1 cellular context compared by ENCODE assay signal in the genomic region with DNA sequence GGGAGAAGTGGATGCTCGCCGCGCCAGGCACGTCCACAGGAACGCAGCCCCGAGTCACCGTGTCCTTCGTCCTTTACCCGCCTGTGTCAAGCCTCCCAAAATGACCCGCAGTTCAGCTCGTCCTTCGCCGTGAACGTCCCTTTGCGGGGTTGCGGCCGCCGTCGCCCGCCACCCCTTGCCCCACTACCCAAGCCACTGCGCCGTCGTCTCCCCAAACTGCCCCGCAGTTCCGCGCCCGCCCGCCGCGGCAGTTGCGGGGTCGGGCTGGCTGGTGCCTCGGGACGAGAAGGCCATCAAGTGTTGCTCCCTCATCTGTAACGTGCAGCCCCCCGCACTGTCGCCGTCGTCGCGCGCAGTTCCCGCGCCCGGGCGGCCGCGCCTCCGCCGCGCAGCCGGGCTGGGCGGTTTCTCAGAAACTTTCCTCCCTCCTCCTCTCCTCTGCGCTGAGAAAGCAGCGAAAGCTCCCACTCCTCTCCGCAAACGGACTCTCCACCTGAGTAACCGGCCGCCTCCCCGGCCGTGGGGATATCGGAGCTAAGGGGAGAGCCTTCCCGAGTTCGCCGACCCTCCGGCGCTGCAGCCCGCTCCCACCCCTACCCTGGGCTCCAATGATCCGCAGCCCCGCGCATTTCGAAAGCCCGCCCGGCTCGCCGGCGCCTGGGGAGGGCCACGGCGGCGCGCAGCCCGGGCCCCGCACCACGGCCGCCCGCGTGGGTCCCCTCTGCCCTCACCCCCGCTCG.
TF ChIP-seq lines count a peak whose summit lies in the region.

No MANE protein-coding gene starts in this region.

TF ChIP-seq in HEK293, 187 proteins besides CTCF, POLR2A, EP300 and RAD21 (continued from another document and continues in another):
- TF ChIP-seq, protein P1, sequence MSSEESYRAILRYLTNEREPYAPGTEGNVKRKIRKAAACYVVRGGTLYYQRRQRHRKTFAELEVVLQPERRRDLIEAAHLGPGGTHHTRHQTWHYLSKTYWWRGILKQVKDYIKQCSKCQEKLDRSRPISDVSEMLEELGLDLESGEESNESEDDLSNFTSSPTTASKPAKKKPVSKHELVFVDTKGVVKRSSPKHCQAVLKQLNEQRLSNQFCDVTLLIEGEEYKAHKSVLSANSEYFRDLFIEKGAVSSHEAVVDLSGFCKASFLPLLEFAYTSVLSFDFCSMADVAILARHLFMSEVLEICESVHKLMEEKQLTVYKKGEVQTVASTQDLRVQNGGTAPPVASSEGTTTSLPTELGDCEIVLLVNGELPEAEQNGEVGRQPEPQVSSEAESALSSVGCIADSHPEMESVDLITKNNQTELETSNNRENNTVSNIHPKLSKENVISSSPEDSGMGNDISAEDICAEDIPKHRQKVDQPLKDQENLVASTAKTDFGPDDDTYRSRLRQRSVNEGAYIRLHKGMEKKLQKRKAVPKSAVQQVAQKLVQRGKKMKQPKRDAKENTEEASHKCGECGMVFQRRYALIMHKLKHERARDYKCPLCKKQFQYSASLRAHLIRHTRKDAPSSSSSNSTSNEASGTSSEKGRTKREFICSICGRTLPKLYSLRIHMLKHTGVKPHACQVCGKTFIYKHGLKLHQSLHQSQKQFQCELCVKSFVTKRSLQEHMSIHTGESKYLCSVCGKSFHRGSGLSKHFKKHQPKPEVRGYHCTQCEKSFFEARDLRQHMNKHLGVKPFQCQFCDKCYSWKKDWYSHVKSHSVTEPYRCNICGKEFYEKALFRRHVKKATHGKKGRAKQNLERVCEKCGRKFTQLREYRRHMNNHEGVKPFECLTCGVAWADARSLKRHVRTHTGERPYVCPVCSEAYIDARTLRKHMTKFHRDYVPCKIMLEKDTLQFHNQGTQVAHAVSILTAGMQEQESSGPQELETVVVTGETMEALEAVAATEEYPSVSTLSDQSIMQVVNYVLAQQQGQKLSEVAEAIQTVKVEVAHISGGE (tag by site-specific recombination; conservative IDR thresholded peaks at IDR 0.05; ENCODE audit: low read depth) = peak; percentile 23; the same call in 1 of the 2 replicates
- TF ChIP-seq ZEB2 (tag by site-specific recombination; IDR thresholded peaks at IDR 0.05) = peak; percentile 78
- 0 out of 2 replicates have a peak, but pooled peaks have one; percentile 28 for TF ChIP-seq KLF9 (tag by site-specific recombination; IDR thresholded peaks at IDR 0.05; ENCODE audit: low read depth)
- peak; percentile 60; the same call in 1 of the 2 replicates for TF ChIP-seq KLF16 (tag by site-specific recombination; IDR thresholded peaks at IDR 0.05)
- TF ChIP-seq ZBTB17 (tag by site-specific recombination; IDR thresholded peaks at IDR 0.05) = peak; percentile 72
- TF ChIP-seq ZXDB (tag by site-specific recombination; IDR thresholded peaks at IDR 0.05) = 0 out of 2 replicates have a peak, but pooled peaks have one; percentile 40
- TF ChIP-seq, protein P2, sequence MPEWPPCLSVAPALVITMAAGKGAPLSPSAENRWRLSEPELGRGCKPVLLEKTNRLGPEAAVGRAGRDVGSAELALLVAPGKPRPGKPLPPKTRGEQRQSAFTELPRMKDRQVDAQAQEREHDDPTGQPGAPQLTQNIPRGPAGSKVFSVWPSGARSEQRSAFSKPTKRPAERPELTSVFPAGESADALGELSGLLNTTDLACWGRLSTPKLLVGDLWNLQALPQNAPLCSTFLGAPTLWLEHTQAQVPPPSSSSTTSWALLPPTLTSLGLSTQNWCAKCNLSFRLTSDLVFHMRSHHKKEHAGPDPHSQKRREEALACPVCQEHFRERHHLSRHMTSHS (tag by site-specific recombination; IDR thresholded peaks at IDR 0.05) = no peak
- TF ChIP-seq ZNF335 (tag by site-specific recombination; conservative IDR thresholded peaks at IDR 0.05) = peak; percentile 15
- TF ChIP-seq, protein P3, sequence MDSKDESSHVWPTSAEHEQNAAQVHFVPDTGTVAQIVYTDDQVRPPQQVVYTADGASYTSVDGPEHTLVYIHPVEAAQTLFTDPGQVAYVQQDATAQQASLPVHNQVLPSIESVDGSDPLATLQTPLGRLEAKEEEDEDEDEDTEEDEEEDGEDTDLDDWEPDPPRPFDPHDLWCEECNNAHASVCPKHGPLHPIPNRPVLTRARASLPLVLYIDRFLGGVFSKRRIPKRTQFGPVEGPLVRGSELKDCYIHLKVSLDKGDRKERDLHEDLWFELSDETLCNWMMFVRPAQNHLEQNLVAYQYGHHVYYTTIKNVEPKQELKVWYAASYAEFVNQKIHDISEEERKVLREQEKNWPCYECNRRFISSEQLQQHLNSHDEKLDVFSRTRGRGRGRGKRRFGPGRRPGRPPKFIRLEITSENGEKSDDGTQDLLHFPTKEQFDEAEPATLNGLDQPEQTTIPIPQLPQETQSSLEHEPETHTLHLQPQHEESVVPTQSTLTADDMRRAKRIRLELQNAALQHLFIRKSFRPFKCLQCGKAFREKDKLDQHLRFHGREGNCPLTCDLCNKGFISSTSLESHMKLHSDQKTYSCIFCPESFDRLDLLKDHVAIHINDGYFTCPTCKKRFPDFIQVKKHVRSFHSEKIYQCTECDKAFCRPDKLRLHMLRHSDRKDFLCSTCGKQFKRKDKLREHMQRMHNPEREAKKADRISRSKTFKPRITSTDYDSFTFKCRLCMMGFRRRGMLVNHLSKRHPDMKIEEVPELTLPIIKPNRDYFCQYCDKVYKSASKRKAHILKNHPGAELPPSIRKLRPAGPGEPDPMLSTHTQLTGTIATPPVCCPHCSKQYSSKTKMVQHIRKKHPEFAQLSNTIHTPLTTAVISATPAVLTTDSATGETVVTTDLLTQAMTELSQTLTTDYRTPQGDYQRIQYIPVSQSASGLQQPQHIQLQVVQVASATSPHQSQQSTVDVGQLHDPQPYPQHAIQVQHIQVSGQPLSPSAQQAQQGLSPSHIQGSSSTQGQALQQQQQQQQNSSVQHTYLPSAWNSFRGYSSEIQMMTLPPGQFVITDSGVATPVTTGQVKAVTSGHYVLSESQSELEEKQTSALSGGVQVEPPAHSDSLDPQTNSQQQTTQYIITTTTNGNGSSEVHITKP (tag by site-specific recombination; IDR thresholded peaks at IDR 0.05) = 0 out of 2 replicates have a peak, but pooled peaks have one; percentile 8
- TF ChIP-seq SP2 (tag by site-specific recombination; IDR thresholded peaks at IDR 0.05) = peak; percentile 76
- TF ChIP-seq ZNF292 (tag by site-specific recombination; IDR thresholded peaks at IDR 0.05; ENCODE audit: borderline replicate concordance, low read depth) = no peak
- TF ChIP-seq, protein P4, sequence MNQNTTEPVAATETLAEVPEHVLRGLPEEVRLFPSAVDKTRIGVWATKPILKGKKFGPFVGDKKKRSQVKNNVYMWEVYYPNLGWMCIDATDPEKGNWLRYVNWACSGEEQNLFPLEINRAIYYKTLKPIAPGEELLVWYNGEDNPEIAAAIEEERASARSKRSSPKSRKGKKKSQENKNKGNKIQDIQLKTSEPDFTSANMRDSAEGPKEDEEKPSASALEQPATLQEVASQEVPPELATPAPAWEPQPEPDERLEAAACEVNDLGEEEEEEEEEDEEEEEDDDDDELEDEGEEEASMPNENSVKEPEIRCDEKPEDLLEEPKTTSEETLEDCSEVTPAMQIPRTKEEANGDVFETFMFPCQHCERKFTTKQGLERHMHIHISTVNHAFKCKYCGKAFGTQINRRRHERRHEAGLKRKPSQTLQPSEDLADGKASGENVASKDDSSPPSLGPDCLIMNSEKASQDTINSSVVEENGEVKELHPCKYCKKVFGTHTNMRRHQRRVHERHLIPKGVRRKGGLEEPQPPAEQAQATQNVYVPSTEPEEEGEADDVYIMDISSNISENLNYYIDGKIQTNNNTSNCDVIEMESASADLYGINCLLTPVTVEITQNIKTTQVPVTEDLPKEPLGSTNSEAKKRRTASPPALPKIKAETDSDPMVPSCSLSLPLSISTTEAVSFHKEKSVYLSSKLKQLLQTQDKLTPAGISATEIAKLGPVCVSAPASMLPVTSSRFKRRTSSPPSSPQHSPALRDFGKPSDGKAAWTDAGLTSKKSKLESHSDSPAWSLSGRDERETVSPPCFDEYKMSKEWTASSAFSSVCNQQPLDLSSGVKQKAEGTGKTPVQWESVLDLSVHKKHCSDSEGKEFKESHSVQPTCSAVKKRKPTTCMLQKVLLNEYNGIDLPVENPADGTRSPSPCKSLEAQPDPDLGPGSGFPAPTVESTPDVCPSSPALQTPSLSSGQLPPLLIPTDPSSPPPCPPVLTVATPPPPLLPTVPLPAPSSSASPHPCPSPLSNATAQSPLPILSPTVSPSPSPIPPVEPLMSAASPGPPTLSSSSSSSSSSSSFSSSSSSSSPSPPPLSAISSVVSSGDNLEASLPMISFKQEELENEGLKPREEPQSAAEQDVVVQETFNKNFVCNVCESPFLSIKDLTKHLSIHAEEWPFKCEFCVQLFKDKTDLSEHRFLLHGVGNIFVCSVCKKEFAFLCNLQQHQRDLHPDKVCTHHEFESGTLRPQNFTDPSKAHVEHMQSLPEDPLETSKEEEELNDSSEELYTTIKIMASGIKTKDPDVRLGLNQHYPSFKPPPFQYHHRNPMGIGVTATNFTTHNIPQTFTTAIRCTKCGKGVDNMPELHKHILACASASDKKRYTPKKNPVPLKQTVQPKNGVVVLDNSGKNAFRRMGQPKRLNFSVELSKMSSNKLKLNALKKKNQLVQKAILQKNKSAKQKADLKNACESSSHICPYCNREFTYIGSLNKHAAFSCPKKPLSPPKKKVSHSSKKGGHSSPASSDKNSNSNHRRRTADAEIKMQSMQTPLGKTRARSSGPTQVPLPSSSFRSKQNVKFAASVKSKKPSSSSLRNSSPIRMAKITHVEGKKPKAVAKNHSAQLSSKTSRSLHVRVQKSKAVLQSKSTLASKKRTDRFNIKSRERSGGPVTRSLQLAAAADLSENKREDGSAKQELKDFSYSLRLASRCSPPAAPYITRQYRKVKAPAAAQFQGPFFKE (tag by site-specific recombination; IDR thresholded peaks at IDR 0.05; ENCODE audit: borderline replicate concordance) = peak; percentile 86; the same call in 1 of the 2 replicates
- TF ChIP-seq, protein P5, sequence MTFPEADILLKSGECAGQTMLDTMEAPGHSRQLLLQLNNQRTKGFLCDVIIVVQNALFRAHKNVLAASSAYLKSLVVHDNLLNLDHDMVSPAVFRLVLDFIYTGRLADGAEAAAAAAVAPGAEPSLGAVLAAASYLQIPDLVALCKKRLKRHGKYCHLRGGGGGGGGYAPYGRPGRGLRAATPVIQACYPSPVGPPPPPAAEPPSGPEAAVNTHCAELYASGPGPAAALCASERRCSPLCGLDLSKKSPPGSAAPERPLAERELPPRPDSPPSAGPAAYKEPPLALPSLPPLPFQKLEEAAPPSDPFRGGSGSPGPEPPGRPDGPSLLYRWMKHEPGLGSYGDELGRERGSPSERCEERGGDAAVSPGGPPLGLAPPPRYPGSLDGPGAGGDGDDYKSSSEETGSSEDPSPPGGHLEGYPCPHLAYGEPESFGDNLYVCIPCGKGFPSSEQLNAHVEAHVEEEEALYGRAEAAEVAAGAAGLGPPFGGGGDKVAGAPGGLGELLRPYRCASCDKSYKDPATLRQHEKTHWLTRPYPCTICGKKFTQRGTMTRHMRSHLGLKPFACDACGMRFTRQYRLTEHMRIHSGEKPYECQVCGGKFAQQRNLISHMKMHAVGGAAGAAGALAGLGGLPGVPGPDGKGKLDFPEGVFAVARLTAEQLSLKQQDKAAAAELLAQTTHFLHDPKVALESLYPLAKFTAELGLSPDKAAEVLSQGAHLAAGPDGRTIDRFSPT (tag by site-specific recombination; IDR thresholded peaks at IDR 0.05) = peak; percentile 59; the same call in 1 of the 2 replicates
- peak; percentile 89 for TF ChIP-seq ZNF501 (tag by site-specific recombination; IDR thresholded peaks at IDR 0.05)
- TF ChIP-seq ZNF837 (tag by site-specific recombination; IDR thresholded peaks at IDR 0.05) = 0 out of 2 replicates have a peak, but pooled peaks have one; percentile 63
- peak; percentile 60; the same call in 1 of the 2 replicates for TF ChIP-seq ZBTB20 (tag by site-specific recombination; IDR thresholded peaks at IDR 0.05)
- peak; percentile 34; the same call in 1 of the 2 replicates for TF ChIP-seq YY1 (tag by site-specific recombination; IDR thresholded peaks at IDR 0.05)
- TF ChIP-seq, protein P6, sequence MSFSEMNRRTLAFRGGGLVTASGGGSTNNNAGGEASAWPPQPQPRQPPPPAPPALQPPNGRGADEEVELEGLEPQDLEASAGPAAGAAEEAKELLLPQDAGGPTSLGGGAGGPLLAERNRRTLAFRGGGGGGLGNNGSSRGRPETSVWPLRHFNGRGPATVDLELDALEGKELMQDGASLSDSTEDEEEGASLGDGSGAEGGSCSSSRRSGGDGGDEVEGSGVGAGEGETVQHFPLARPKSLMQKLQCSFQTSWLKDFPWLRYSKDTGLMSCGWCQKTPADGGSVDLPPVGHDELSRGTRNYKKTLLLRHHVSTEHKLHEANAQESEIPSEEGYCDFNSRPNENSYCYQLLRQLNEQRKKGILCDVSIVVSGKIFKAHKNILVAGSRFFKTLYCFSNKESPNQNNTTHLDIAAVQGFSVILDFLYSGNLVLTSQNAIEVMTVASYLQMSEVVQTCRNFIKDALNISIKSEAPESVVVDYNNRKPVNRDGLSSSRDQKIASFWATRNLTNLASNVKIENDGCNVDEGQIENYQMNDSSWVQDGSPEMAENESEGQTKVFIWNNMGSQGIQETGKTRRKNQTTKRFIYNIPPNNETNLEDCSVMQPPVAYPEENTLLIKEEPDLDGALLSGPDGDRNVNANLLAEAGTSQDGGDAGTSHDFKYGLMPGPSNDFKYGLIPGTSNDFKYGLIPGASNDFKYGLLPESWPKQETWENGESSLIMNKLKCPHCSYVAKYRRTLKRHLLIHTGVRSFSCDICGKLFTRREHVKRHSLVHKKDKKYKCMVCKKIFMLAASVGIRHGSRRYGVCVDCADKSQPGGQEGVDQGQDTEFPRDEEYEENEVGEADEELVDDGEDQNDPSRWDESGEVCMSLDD (tag by site-specific recombination; IDR thresholded peaks at IDR 0.05) = peak; percentile 92
- peak; percentile 61; the same call in 1 of the 2 replicates for TF ChIP-seq ZNF660 (tag by site-specific recombination; IDR thresholded peaks at IDR 0.05)
- TF ChIP-seq, protein P7, sequence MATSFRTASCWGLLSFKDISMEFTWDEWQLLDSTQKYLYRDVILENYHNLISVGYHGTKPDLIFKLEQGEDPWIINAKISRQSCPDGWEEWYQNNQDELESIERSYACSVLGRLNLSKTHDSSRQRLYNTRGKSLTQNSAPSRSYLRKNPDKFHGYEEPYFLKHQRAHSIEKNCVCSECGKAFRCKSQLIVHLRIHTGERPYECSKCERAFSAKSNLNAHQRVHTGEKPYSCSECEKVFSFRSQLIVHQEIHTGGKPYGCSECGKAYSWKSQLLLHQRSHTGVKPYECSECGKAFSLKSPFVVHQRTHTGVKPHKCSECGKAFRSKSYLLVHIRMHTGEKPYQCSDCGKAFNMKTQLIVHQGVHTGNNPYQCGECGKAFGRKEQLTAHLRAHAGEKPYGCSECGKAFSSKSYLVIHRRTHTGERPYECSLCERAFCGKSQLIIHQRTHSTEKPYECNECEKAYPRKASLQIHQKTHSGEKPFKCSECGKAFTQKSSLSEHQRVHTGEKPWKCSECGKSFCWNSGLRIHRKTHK (tag by site-specific recombination; IDR thresholded peaks at IDR 0.05) = no peak
- peak; percentile 66; the same call in 1 of the 2 replicates for TF ChIP-seq GLI4 (tag by site-specific recombination; IDR thresholded peaks at IDR 0.05)
- peak; percentile 72; the same call in 1 of the 2 replicates for TF ChIP-seq ZBTB1 (tag by site-specific recombination; IDR thresholded peaks at IDR 0.05)
- no peak for TF ChIP-seq ZNF404 (tag by site-specific recombination; IDR thresholded peaks at IDR 0.05)
- no peak for TF ChIP-seq ZNF768 (tag by site-specific recombination; IDR thresholded peaks at IDR 0.05)
- 0 out of 2 replicates have a peak, but pooled peaks have one; percentile 21 for TF ChIP-seq KLF7 (tag by site-specific recombination; IDR thresholded peaks at IDR 0.05; ENCODE audit: borderline replicate concordance)
